13 cellular contexts compared by ENCODE assay signal in the genomic region with DNA sequence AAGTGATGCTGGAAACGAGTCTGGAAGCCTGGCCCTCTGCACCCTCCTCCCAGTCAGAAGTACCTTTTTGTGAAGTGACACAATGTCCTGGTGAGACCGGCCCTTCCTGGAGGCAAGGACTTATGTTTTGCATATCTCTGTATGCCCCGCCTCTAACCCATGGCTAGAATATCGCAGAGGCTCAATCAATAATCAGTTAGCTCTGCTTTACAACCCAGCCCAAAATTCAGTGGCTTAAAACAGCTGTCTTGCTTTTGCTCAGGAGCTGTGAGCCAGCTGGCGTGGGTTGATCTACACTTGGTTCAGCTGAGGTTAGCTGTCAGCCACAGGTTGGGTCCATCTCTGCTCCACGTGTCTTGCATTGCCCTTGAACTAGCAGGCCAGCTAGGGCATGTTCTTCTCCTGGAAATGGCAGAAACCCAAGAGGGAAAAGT.
DNase-seq lines count a peak whose midpoint lies in the region; TF ChIP-seq lines count a peak whose summit lies in the region.
"Had no signal": no experiment of that assay in that cellular context is flagged by ENCODE, and none has a peak within 500 bp of the region (broad histone marks: within the 10 kb centered on the region; RNA-seq: fewer than 3 reads in every experiment).

No MANE protein-coding gene starts in this region.

- H3K27me3 ChIP-seq in esophagus squamous epithelium (peaks cover 0 to 26% (median 0%) of the 10 kb centered on the region in 4 donors), vagina (no peaks in the 10 kb centered on the region)
- peaks cover 4% of the 10 kb centered on the region for H3K27me3 ChIP-seq in CD4-positive, alpha-beta memory T cell (ENCODE audit: insufficient read depth, low read length)

- TF ChIP-seq CTCF in esophagus squamous epithelium (IDR thresholded peaks at IDR 0.05): no peak
- no peak for TF ChIP-seq CTCF in vagina (IDR thresholded peaks at IDR 0.05)

- no peak overlapping the region for H3K4me3 ChIP-seq in esophagus squamous epithelium
- H3K4me3 ChIP-seq in vagina: no peak overlapping the region
- no peak overlapping the region for H3K4me3 ChIP-seq in CD4-positive, alpha-beta memory T cell (ENCODE audit: low read length in 2 of 2)

- H3K9me3 ChIP-seq in esophagus squamous epithelium (no peaks in the 10 kb centered on the region), vagina (no peaks in the 10 kb centered on the region)
- H3K9me3 ChIP-seq in CD4-positive, alpha-beta memory T cell (ENCODE audit: control insufficient read depth in 1 of 2, low read length in 2 of 2): no peaks in the 10 kb centered on the region
- H3K9me3 ChIP-seq: Caco-2 had no signal

- CTCF ChIA-PET in CD4-positive, alpha-beta memory T cell (lab: Charles Lee; ENCODE audit: partially characterized antibody): no interaction called here

- intact Hi-C loops in esophagus squamous epithelium (cut with DNase I) (no loop called here), vagina (cut with DNase I) (no loop called here)
- intact Hi-C loops in CD4-positive, alpha-beta memory T cell (cut with micrococcal nuclease): no loop called here

- TF ChIP-seq POLR2A in esophagus squamous epithelium (IDR thresholded peaks at IDR 0.05) (no peak), vagina (IDR thresholded peaks at IDR 0.05) (no peak)

- peak overlapping the region in 1 of 7 donors; percentile 2 for H3K27ac Mint-ChIP-seq in CD4-positive, alpha-beta memory T cell
- H3K27ac Mint-ChIP-seq: activated CD8-positive, alpha-beta T cell treated with anti-CD3 and anti-CD28 coated beads, Interleukin-2, amount 10 ng/mL, durations not matched to agents 7 days and 5 days; natural killer cell had no signal

- 37 to 45% methylated on average over 6 of the region's 6 CpGs for WGBS in esophagus squamous epithelium, 2 donors

- POLR2A ChIA-PET in CD4-positive, alpha-beta memory T cell (lab: Charles Lee; ENCODE audit: partially characterized antibody): no interaction called here

- H3K4me1 ChIP-seq in esophagus squamous epithelium: peaks cover 0 to 31% (median 0%) of the 10 kb centered on the region in 3 donors
- no peaks in the 10 kb centered on the region for H3K4me1 ChIP-seq in vagina
- H3K4me1 ChIP-seq in CD4-positive, alpha-beta memory T cell (ENCODE audit: insufficient read depth, low read length): peaks cover 6% of the 10 kb centered on the region

- H3K27ac ChIP-seq in esophagus squamous epithelium: peak overlapping the region in 3 of 4 donors; percentile 58 to 67 (median 59)
- peak overlapping the region; percentile 27 for H3K27ac ChIP-seq in vagina
- H3K27ac ChIP-seq in CD4-positive, alpha-beta memory T cell (ENCODE audit: low read depth, low read length): no peak overlapping the region

- H3K27me3 Mint-ChIP-seq in CD4-positive, alpha-beta memory T cell: peaks cover 14 to 23% of the 10 kb centered on the region in 2 donors

- H3K9me3 Mint-ChIP-seq in CD4-positive, alpha-beta memory T cell: peaks cover 0 to 2% (median 0%) of the 10 kb centered on the region in 8 donors

- peaks cover 0 to 2% of the 10 kb centered on the region in 2 donors for H3K36me3 Mint-ChIP-seq in CD4-positive, alpha-beta memory T cell
- H3K36me3 Mint-ChIP-seq: natural killer cell had no signal

- H3K4me1 Mint-ChIP-seq in CD4-positive, alpha-beta memory T cell: peaks cover 5 to 16% (median 10%) of the 10 kb centered on the region in 4 donors

- DNase-seq in NCI-H2227 treated with DMSO at 0.1 percent for 48 hours (lab: John Stamatoyannopoulos, UW) (peak; percentile 17), NCI-H2227 (lab: John Stamatoyannopoulos, UW; ENCODE audit: unreplicated experiment) (no peak), esophagus squamous epithelium (lab: John Stamatoyannopoulos, UW) (no peak), mucosa of gallbladder (ENCODE audit: low spot score) (peak; percentile 10), vagina (ENCODE audit: extremely low spot score in 2 of 2) (no peak), mesenteric fat pad (ENCODE audit: low spot score) (no peak), COR-L47 (lab: John Stamatoyannopoulos, UW) (no peak)
- DNase-seq in CD4-positive, alpha-beta memory T cell: no peak
- DNase-seq: activated CD8-positive, alpha-beta T cell treated with anti-CD3 and anti-CD28 coated beads, Interleukin-2, amount 10 ng/mL, durations not matched to agents 7 days and 5 days; Caco-2; islet precursor cell; natural killer cell; NCI-H1092 had no signal

- no peak overlapping the region for H3K4me3 Mint-ChIP-seq in CD4-positive, alpha-beta memory T cell
- H3K4me3 Mint-ChIP-seq: activated CD8-positive, alpha-beta T cell treated with anti-CD3 and anti-CD28 coated beads, Interleukin-2, amount 10 ng/mL, durations not matched to agents 7 days and 5 days; natural killer cell had no signal

- H3K36me3 ChIP-seq in esophagus squamous epithelium (no peaks in the 10 kb centered on the region), vagina (no peaks in the 10 kb centered on the region)
- H3K36me3 ChIP-seq in CD4-positive, alpha-beta memory T cell (ENCODE audit: insufficient read depth, low read length): no peaks in the 10 kb centered on the region

Comparison
In these comparisons a context has a peak if more than half of its experiments do, and no peak if none do; other contexts are left out.
1. DNase-seq: peak in NCI-H2227 treated with DMSO at 0.1 percent for 48 hours (single experiment) and mucosa of gallbladder (single experiment); none in NCI-H2227 (single experiment), esophagus squamous epithelium (single experiment), vagina (0 of 2), mesenteric fat pad (single experiment), COR-L47 (single experiment) and CD4-positive, alpha-beta memory T cell (0 of 5).